2 cellular contexts compared by ENCODE assay signal in genomic region chr20:37381621-37382538, GRCh38.
TF ChIP-seq lines count a peak whose summit lies in the region.

No MANE protein-coding gene starts in this region.

TF ChIP-seq in SK-N-SH, 30 proteins besides CTCF, POLR2A, EP300 and RAD21:
- no peak for TF ChIP-seq POLR2AphosphoS5 (IDR thresholded peaks at IDR 0.05; ENCODE audit: low read depth, low read length)
- no peak for TF ChIP-seq GATA2 (CRISPR knock-in tag; IDR thresholded peaks at IDR 0.05)
- no peak for TF ChIP-seq MEF2A (IDR thresholded peaks at IDR 0.05; ENCODE audit: borderline replicate concordance, low read depth)
- TF ChIP-seq MAX (IDR thresholded peaks at IDR 0.05; ENCODE audit: low read depth), result no peak
- no peak for TF ChIP-seq RFX5 (IDR thresholded peaks at IDR 0.05; ENCODE audit: low read length)
- TF ChIP-seq TAF1 (IDR thresholded peaks at IDR 0.05; ENCODE audit: borderline replicate concordance, low read depth, low read length), result no peak
- TF ChIP-seq TCF12 (IDR thresholded peaks at IDR 0.05), result no peak
- no peak for TF ChIP-seq FOXJ3 (CRISPR knock-in tag; IDR thresholded peaks at IDR 0.05)
- no peak for TF ChIP-seq FOSL2 (IDR thresholded peaks at IDR 0.05; ENCODE audit: borderline replicate concordance, low read depth)
TF ChIP-seq in SK-N-SH: peak in this region for 0.

TF ChIP-seq in SK-N-SH treated with all-trans-retinoic acid at 6 μM for 48 hours, 23 proteins besides CTCF, POLR2A, EP300 and RAD21:
- TF ChIP-seq TCF4 (CRISPR knock-in tag; IDR thresholded peaks at IDR 0.05; ENCODE audit: borderline replicate concordance) (no peak), BACH2 (CRISPR knock-in tag; IDR thresholded peaks at IDR 0.05; ENCODE audit: borderline replicate concordance) (no peak), ZNF70 (CRISPR knock-in tag; IDR thresholded peaks at IDR 0.05) (no peak), RARB (CRISPR knock-in tag; IDR thresholded peaks at IDR 0.05) (no peak)
